Comparison of ENCODE assay signal across 8 cellular contexts in the genomic region with DNA sequence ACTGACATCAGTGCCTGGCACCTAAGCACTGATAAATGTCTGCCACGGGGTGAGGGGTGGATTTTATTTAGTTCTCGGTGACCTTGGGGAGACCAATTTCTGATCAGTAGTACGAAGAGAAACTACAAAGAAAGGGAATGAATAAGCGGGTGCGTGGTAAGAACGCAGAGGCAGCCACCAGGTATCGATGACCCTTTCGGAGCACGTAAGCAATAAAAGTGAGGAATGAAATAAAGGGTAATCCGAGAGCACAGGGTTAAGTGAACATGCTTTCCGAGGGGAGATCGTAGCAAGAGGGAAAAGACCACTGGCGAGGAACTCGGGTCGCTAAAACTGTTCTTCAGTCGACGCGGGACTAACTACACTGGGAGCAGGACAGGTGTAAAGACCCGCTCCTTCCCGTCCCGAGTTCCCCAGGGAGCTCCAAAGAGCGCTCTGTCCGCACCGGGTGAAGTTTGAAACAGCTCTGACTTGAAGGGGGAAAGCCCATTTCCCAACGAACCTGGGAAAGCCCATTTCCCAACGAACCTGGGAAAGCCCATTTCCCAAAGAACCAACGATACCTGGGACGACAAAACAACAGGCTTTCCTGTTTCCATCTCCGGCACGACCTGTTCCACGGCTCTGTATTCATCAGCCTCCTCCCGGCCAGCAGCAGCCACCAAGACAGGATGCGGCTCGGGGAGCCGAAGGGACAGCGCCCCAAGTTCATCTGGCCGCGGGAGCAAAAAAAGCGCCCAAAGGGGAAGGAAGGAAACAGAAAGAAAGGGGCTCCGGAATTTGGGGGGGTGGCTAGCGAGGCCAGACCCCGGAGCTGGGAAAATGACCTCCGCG. TPM values are rescaled to one million over a fixed set of nuclear protein-coding genes. Genes with fewer than 3 reads are reported as not detected.
DNase-seq lines count a peak whose midpoint lies in the region; ATAC-seq and TF ChIP-seq lines count a peak whose summit lies in the region.

No MANE protein-coding gene starts in this region.

- no peaks in the 10 kb centered on the region for H3K36me3 Mint-ChIP-seq in osteocyte (ENCODE audit: unreplicated experiment)

- no peak overlapping the region for H3K27ac Mint-ChIP-seq in osteocyte (ENCODE audit: unreplicated experiment)

- peak overlapping the region; percentile 68 for H3K4me3 ChIP-seq in fibroblast of the aortic adventitia (ENCODE audit: low read depth, low read length)

- H3K4me1 Mint-ChIP-seq in osteocyte (ENCODE audit: unreplicated experiment): peaks cover 14% of the 10 kb centered on the region

- H3K9me3 Mint-ChIP-seq in osteocyte (ENCODE audit: unreplicated experiment): no peaks in the 10 kb centered on the region

- H3K27me3 Mint-ChIP-seq in osteocyte (ENCODE audit: unreplicated experiment): peaks cover 75% of the 10 kb centered on the region

- H3K27ac ChIP-seq in VCaP: peak overlapping the region; percentile 84

- TF ChIP-seq CTCF in VCaP (conservative IDR thresholded peaks at IDR 0.05): no peak
- TF ChIP-seq CTCF in fibroblast of the aortic adventitia (IDR thresholded peaks at IDR 0.05; ENCODE audit: insufficient read depth, low read length): no peak
- no peak for TF ChIP-seq CTCF in osteocyte (IDR thresholded peaks at IDR 0.05)

- ATAC-seq in HG02852 (IDR thresholded peaks at IDR 0.05; ENCODE audit: unreplicated experiment): peak; percentile 28

- peak overlapping the region; percentile 82 for H3K4me3 Mint-ChIP-seq in osteocyte (ENCODE audit: unreplicated experiment)

- DNase-seq in NCI-H146 (lab: John Stamatoyannopoulos, UW) (peak; percentile 54), NCI-H146 treated with DMSO at 0.1 percent for 48 hours (lab: John Stamatoyannopoulos, UW; ENCODE audit: unreplicated experiment) (no peak), fibroblast of the aortic adventitia (ENCODE audit: low read depth) (no peak), osteocyte (ENCODE audit: extremely low spot score, unreplicated experiment) (no peak), SKM-1 treated with dmso at 0.1 percent for 144 hours (lab: John Stamatoyannopoulos, UW; ENCODE audit: unreplicated experiment) (no peak), middle frontal gyrus (ENCODE audit: extremely low spot score, low spot score) (no peak)

RNA-seq across cellular contexts. Expression of a gene that starts 1.0 kb away (rescaled TPM):
- total RNA-seq in fibroblast of the aortic adventitia (ENCODE audit: low replicate concordance) (0.18 TPM in 1 of 2 replicates, not detected in the other), osteocyte (0.46 and 0.47 TPM in 2 replicates)
